16 cellular contexts compared by ENCODE assay signal in genomic region chr1:36787312-36787711, GRCh38.
DNase-seq lines count a peak whose midpoint lies in the region; ATAC-seq and TF ChIP-seq lines count a peak whose summit lies in the region.
"Had no signal": no experiment of that assay in that cellular context is flagged by ENCODE, and none has a peak within 500 bp of the region (broad histone marks: within the 10 kb centered on the region; RNA-seq: fewer than 3 reads in every experiment).

No MANE protein-coding gene starts in this region.

- H3K9me3 ChIP-seq in BLaER1 (no peaks in the 10 kb centered on the region), smooth muscle cell (replicated peaks; ENCODE audit: low read depth) (no peaks in the 10 kb centered on the region)
- H3K9me3 ChIP-seq: SJCRH30 had no signal

- H3K27me3 ChIP-seq in BLaER1: no peaks in the 10 kb centered on the region
- peaks cover 34% of the 10 kb centered on the region for H3K27me3 ChIP-seq in smooth muscle cell (ENCODE audit: low read depth)

- WGBS in smooth muscle cell (ENCODE audit: low lambda C conversion rate): 88% methylated on average over 8 of the region's 8 CpGs

- DNase-seq in COR-L47 (lab: John Stamatoyannopoulos, UW): peak; percentile 11
- peak; percentile 36 for DNase-seq in NCI-H1105 (lab: John Stamatoyannopoulos, UW)
- peak; percentile 21 for DNase-seq in NCI-H82 treated with DMSO at 0.1 percent for 48 hours (lab: John Stamatoyannopoulos, UW; ENCODE audit: unreplicated experiment)
- DNase-seq in smooth muscle cell (lab: John Stamatoyannopoulos, UW; ENCODE audit: unreplicated experiment): no peak
- DNase-seq in stimulated activated naive CD8-positive, alpha-beta T cell treated with anti-CD3 and anti-CD28 coated beads, Interleukin-15, Interleukin-2, amounts not matched to agents 100 U/mL and 50 U/mL, for 24 hours: no peak
- DNase-seq: ACHN, Karpas-422, MM.1S, NCI-H1092, NCI-H2107, PC-9, SJCRH30, SW 1271 had no signal

- H3K27ac ChIP-seq in BLaER1 (no peak overlapping the region), smooth muscle cell (ENCODE audit: low read depth) (no peak overlapping the region)
- H3K27ac ChIP-seq: PC-9, SJCRH30 had no signal

- H3K4me3 ChIP-seq in BLaER1 (no peak overlapping the region), smooth muscle cell (no peak overlapping the region)
- H3K4me3 ChIP-seq: PC-9, SJCRH30 had no signal

- H3K36me3 ChIP-seq in BLaER1 (no peaks in the 10 kb centered on the region), smooth muscle cell (ENCODE audit: low read depth) (no peaks in the 10 kb centered on the region)
- H3K36me3 ChIP-seq: SJCRH30 had no signal

- no peak for TF ChIP-seq CTCF in smooth muscle cell (IDR thresholded peaks at IDR 0.05; ENCODE audit: borderline replicate concordance, insufficient read depth, poor library complexity, severe bottlenecking)

- H3K4me1 ChIP-seq in BLaER1 (peaks cover 38% of the 10 kb centered on the region), smooth muscle cell (ENCODE audit: low read depth) (no peaks in the 10 kb centered on the region)
- H3K4me1 ChIP-seq: SJCRH30 had no signal

- no peaks in the 10 kb centered on the region for H3F3A ChIP-seq in smooth muscle cell (ENCODE audit: low read depth)

- H4K20me1 ChIP-seq in BLaER1: no peaks in the 10 kb centered on the region
- H4K20me1 ChIP-seq in smooth muscle cell (ENCODE audit: low read depth): no peaks in the 10 kb centered on the region

- no peaks in the 10 kb centered on the region for H3K79me2 ChIP-seq in smooth muscle cell (ENCODE audit: low read depth)

- no peak overlapping the region for H2AFZ ChIP-seq in smooth muscle cell (ENCODE audit: low read depth)
- H2AFZ ChIP-seq: PC-9 had no signal

- H3K4me2 ChIP-seq in BLaER1 (0 out of 2 replicates have a peak overlapping the region, but pooled peaks have one; percentile 2), smooth muscle cell (no peak overlapping the region)
- H3K4me2 ChIP-seq: PC-9 had no signal

- H3K9ac ChIP-seq in BLaER1 (no peak overlapping the region), smooth muscle cell (ENCODE audit: low read depth) (no peak overlapping the region)

- ATAC-seq in HG03175 (IDR thresholded peaks at IDR 0.05; ENCODE audit: unreplicated experiment): no peak
- no peak for ATAC-seq in stimulated activated naive CD8-positive, alpha-beta T cell treated with anti-CD3 and anti-CD28 coated beads, Interleukin-15, Interleukin-2, amounts not matched to agents 100 U/mL and 50 U/mL, for 24 hours
- ATAC-seq in HG02623 (IDR thresholded peaks at IDR 0.05; ENCODE audit: unreplicated experiment): no peak

Comparison
In these comparisons a context has a peak if more than half of its experiments do, and no peak if none do; other contexts are left out.
1. DNase-seq: peak in COR-L47 (single experiment), NCI-H1105 (single experiment) and NCI-H82 treated with DMSO at 0.1 percent for 48 hours (single experiment); none in smooth muscle cell (single experiment) and stimulated activated naive CD8-positive, alpha-beta T cell treated with anti-CD3 and anti-CD28 coated beads, Interleukin-15, Interleukin-2, amounts not matched to agents 100 U/mL and 50 U/mL, for 24 hours (single experiment).